ENCODE assay signal across 8 cellular contexts in genomic region chr10:75681334-75681733, GRCh38.
"Had no signal": no experiment of that assay in that cellular context is flagged by ENCODE, and none has a peak within 500 bp of the region (broad histone marks: within the 10 kb centered on the region; RNA-seq: fewer than 3 reads in every experiment).

No MANE protein-coding gene starts in this region.

- H3K9me3 ChIP-seq: HAP-1 had no signal

- H3K4me1 ChIP-seq: HAP-1 had no signal

- H3K27ac ChIP-seq: KMS-11 had no signal

- FAIRE-seq: HTR-8/SVneo had no signal

- H3K9ac ChIP-seq: KMS-11 had no signal

- H3K36me3 ChIP-seq: HAP-1 had no signal

- H2AFZ ChIP-seq: GM23338 had no signal

- H3K4me2 ChIP-seq: GM23338, KMS-11 had no signal

- ATAC-seq: GM23338, HCT116 had no signal

- DNase-seq: H7, HFFc6, KBM-7 had no signal

- H3K4me3 ChIP-seq: GM23338, HAP-1 had no signal
